Comparison of ENCODE assay signal across 1 cellular context in the genomic region with DNA sequence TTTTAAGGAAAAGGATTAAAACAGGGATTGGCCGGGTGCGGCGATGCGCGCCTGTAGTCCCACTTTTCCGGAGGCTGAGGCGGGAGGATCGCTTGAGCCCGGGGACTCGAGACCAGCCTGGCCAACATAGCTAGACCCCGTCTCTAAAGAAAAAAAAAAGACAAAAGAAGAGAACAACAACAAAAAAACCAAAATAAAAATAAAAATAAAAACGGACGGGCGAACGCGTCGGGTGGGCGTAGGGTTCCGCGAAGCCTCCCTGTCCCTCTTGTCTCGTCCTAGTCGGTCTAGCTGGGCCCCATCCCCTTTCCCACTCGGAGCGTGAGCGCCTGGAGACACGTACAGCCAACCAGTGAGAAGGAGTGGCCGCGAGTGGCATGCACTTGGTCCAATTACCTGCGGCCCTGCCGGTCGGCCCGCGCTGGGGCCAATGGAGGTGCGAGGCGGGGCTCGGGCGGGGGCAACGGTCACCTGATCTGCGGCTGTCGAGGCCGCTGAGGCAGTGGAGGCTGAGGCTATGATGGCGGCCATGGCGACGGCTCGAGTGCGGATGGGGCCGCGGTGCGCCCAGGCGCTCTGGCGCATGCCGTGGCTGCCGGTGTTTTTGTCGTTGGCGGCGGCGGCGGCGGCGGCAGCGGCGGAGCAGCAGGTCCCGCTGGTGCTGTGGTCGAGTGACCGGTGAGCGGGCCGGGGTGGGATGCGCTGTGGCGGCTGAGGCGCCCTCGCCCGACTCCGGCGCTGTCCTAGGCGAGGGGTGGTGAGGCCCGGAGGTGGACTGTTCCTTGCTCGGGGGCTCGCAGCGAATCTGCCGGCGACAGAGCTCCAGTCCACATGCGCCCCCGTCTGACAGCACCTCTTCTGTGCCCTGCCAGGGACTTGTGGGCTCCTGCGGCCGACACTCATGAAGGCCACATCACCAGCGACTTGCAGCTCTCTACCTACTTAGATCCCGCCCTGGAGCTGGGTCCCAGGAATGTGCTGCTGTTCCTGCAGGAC.
A peak's percentile ranks its signal among the peaks of the same experiment; 100 is the strongest.
TF ChIP-seq lines count a peak whose summit lies in the region.

A gene with protein sequence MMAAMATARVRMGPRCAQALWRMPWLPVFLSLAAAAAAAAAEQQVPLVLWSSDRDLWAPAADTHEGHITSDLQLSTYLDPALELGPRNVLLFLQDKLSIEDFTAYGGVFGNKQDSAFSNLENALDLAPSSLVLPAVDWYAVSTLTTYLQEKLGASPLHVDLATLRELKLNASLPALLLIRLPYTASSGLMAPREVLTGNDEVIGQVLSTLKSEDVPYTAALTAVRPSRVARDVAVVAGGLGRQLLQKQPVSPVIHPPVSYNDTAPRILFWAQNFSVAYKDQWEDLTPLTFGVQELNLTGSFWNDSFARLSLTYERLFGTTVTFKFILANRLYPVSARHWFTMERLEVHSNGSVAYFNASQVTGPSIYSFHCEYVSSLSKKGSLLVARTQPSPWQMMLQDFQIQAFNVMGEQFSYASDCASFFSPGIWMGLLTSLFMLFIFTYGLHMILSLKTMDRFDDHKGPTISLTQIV (plus strand): TSS at position 502 of the 996 bp plus-strand sequence. CDS start 16 bp downstream, at position 518.

TF ChIP-seq in GM12878, 131 proteins besides CTCF, POLR2A, EP300 and RAD21 (continued from another document):
- TF ChIP-seq, protein P1, sequence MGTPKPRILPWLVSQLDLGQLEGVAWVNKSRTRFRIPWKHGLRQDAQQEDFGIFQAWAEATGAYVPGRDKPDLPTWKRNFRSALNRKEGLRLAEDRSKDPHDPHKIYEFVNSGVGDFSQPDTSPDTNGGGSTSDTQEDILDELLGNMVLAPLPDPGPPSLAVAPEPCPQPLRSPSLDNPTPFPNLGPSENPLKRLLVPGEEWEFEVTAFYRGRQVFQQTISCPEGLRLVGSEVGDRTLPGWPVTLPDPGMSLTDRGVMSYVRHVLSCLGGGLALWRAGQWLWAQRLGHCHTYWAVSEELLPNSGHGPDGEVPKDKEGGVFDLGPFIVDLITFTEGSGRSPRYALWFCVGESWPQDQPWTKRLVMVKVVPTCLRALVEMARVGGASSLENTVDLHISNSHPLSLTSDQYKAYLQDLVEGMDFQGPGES (IDR thresholded peaks at IDR 0.05): peak; percentile 87
- TF ChIP-seq, protein P2, sequence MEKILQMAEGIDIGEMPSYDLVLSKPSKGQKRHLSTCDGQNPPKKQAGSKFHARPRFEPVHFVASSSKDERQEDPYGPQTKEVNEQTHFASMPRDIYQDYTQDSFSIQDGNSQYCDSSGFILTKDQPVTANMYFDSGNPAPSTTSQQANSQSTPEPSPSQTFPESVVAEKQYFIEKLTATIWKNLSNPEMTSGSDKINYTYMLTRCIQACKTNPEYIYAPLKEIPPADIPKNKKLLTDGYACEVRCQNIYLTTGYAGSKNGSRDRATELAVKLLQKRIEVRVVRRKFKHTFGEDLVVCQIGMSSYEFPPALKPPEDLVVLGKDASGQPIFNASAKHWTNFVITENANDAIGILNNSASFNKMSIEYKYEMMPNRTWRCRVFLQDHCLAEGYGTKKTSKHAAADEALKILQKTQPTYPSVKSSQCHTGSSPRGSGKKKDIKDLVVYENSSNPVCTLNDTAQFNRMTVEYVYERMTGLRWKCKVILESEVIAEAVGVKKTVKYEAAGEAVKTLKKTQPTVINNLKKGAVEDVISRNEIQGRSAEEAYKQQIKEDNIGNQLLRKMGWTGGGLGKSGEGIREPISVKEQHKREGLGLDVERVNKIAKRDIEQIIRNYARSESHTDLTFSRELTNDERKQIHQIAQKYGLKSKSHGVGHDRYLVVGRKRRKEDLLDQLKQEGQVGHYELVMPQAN (conservative IDR thresholded peaks at IDR 0.05): peak; percentile 78
- peak; percentile 89 for TF ChIP-seq CHD2 (IDR thresholded peaks at IDR 0.05; ENCODE audit: borderline replicate concordance, low read depth, low read length)
- no peak for TF ChIP-seq EZH2 (IDR thresholded peaks at IDR 0.05; ENCODE audit: borderline replicate concordance, control insufficient read depth, low read depth, low read length)
- no peak for TF ChIP-seq SREBF2 (IDR thresholded peaks at IDR 0.05; ENCODE audit: low read length)
- peak; percentile 97 for TF ChIP-seq SP1 (IDR thresholded peaks at IDR 0.05; ENCODE audit: low read depth, low read length)
